ENCODE assay signal across 8 cellular contexts in the genomic region with DNA sequence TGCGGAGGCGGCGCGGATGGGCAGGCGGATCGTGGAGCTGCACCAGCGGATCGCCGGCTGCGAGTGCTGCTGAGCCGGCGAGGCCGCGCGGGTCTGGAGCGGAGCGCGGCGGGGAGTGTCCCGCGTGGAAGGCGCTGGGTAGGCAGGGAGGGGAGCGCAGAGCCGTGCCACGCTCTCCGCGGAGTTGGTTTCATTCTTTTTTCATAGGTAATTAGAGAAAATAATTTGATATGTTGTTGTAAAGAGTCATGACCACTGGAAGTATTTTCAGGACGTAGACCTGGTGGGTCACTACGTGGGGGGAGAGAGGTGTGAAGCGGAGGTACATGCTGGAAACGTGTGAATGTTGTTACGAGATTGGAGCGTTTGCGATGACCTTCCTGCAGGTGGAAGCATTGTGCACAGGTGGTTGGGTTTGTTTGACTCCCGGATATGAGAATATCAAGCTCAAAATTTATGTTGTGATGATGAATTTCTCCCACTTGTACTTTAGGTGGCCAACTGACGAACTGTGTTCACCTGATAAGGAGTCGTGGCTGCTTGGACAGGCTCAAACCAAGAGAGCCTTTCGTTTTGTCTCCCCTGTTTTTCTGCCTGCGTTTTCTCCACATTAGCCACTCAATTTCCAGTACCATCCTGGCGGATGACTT. TPM values are rescaled to one million over a fixed set of nuclear protein-coding genes. Genes with fewer than 3 reads are reported as not detected.
DNase-seq lines count a peak whose midpoint lies in the region; ATAC-seq and TF ChIP-seq lines count a peak whose summit lies in the region.

No MANE protein-coding gene starts in this region.

- intact Hi-C loops in left ventricle myocardium superior (cut with micrococcal nuclease): no loop called here

- ATAC-seq in left ventricle myocardium superior: no peak
- ATAC-seq in HG02981 (IDR thresholded peaks at IDR 0.05; ENCODE audit: unreplicated experiment): peak; percentile 35
- peak; percentile 45 to 49 for ATAC-seq in naive thymus-derived CD8-positive, alpha-beta T cell

- peak overlapping the region; percentile 49 for H3K4me3 ChIP-seq in cardiac muscle cell

- CTCF ChIA-PET in activated CD4-positive, alpha-beta memory T cell treated with anti-CD3 and anti-CD28 coated beads, Interleukin-2, amount 10 ng/mL, durations not matched to agents 7 days and 5 days (lab: Charles Lee): interaction anchor here (0.7 to 6.8 kb wide), 20 partner anchors 9 to 395 kb away, joined by 3 to 180 read pairs (median 6); partner anchors contain the start of genes BLOC1S4, GRPEL1, MAN2B2 and MRFAP1

- peak; percentile 24 to 27 for DNase-seq in cardiac muscle cell (ENCODE audit: low read depth in 1 of 2, low spot score in 1 of 2)
- DNase-seq in left ventricle myocardium superior: no peak
- DNase-seq in NCI-H2196 treated with DMSO at 0.1 percent for 48 hours (lab: John Stamatoyannopoulos, UW; ENCODE audit: unreplicated experiment): peak; percentile 53
- DNase-seq in activated CD4-positive, alpha-beta memory T cell treated with anti-CD3 and anti-CD28 coated beads, Interleukin-2, amount 10 ng/mL, durations not matched to agents 7 days and 5 days: peak; percentile 76
- DNase-seq in endothelial cell (ENCODE audit: low spot score): no peak
- peak in 9 of 10 donors; percentile 56 to 84 (median 69) for DNase-seq in naive thymus-derived CD8-positive, alpha-beta T cell
- DNase-seq in type B pancreatic cell (ENCODE audit: extremely low spot score, unreplicated experiment): no peak

- peak; percentile 25 for TF ChIP-seq CTCF in cardiac muscle cell (IDR thresholded peaks at IDR 0.05; ENCODE audit: low read depth, low read length)
- TF ChIP-seq CTCF in endothelial cell (IDR thresholded peaks at IDR 0.05; ENCODE audit: unreplicated experiment): no peak
- peak; percentile 59 for TF ChIP-seq CTCF in type B pancreatic cell (conservative IDR thresholded peaks at IDR 0.05)

- H3K9me3 Mint-ChIP-seq in activated CD4-positive, alpha-beta memory T cell treated with anti-CD3 and anti-CD28 coated beads, Interleukin-2, amount 10 ng/mL, durations not matched to agents 7 days and 5 days: no peaks in the 10 kb centered on the region
- no peaks in the 10 kb centered on the region for H3K9me3 Mint-ChIP-seq in endothelial cell (ENCODE audit: unreplicated experiment)
- H3K9me3 Mint-ChIP-seq in naive thymus-derived CD8-positive, alpha-beta T cell: peaks cover 0 to 3% (median 0%) of the 10 kb centered on the region in 9 donors
- no peaks in the 10 kb centered on the region for H3K9me3 Mint-ChIP-seq in type B pancreatic cell

- POLR2A ChIA-PET in activated CD4-positive, alpha-beta memory T cell treated with anti-CD3 and anti-CD28 coated beads, Interleukin-2, amount 10 ng/mL, durations not matched to agents 7 days and 5 days (lab: Charles Lee): interaction anchor here (0.6 to 8.1 kb wide), 25 partner anchors 10 to 1290 kb away, joined by 3 to 374 read pairs (median 5); partner anchors contain the start of genes BLOC1S4, GRPEL1, MAN2B2 and MRFAP1
- POLR2A ChIA-PET in naive thymus-derived CD8-positive, alpha-beta T cell (lab: Charles Lee): interaction anchor here (0.6 to 15.2 kb wide), 22 partner anchors 9 to 396 kb away, joined by 3 to 521 read pairs (median 12); partner anchors contain the start of genes BLOC1S4, GRPEL1, KIAA0232 and MAN2B2

- peak overlapping the region; percentile 96 for H3K27ac Mint-ChIP-seq in activated CD4-positive, alpha-beta memory T cell treated with anti-CD3 and anti-CD28 coated beads, Interleukin-2, amount 10 ng/mL, durations not matched to agents 7 days and 5 days
- H3K27ac Mint-ChIP-seq in endothelial cell (ENCODE audit: unreplicated experiment) (peak overlapping the region; percentile 58), type B pancreatic cell (peak overlapping the region; percentile 81)
- H3K27ac Mint-ChIP-seq in naive thymus-derived CD8-positive, alpha-beta T cell: peak overlapping the region; percentile 90 to 99 (median 96)

- H3K27me3 ChIP-seq in cardiac muscle cell: no peaks in the 10 kb centered on the region

- no peaks in the 10 kb centered on the region for H3K36me3 ChIP-seq in cardiac muscle cell

- H3K4me1 ChIP-seq in cardiac muscle cell (ENCODE audit: low read depth): peaks cover 8% of the 10 kb centered on the region

- H3K27ac ChIP-seq in cardiac muscle cell: peak overlapping the region; percentile 18

- H3K4me3 Mint-ChIP-seq in activated CD4-positive, alpha-beta memory T cell treated with anti-CD3 and anti-CD28 coated beads, Interleukin-2, amount 10 ng/mL, durations not matched to agents 7 days and 5 days: peak overlapping the region; percentile 97
- H3K4me3 Mint-ChIP-seq in endothelial cell (ENCODE audit: unreplicated experiment): peak overlapping the region; percentile 95
- H3K4me3 Mint-ChIP-seq in naive thymus-derived CD8-positive, alpha-beta T cell: peak overlapping the region; percentile 78 to 100 (median 96)
- H3K4me3 Mint-ChIP-seq in type B pancreatic cell: peak overlapping the region; percentile 96

- peaks cover 53% of the 10 kb centered on the region for H3K36me3 Mint-ChIP-seq in activated CD4-positive, alpha-beta memory T cell treated with anti-CD3 and anti-CD28 coated beads, Interleukin-2, amount 10 ng/mL, durations not matched to agents 7 days and 5 days (ENCODE audit: low read depth)
- H3K36me3 Mint-ChIP-seq in endothelial cell (ENCODE audit: low read depth, unreplicated experiment): peaks cover 12% of the 10 kb centered on the region
- H3K36me3 Mint-ChIP-seq in naive thymus-derived CD8-positive, alpha-beta T cell: peaks cover 7 to 52% (median 19%) of the 10 kb centered on the region in 3 donors
- H3K36me3 Mint-ChIP-seq in type B pancreatic cell: peaks cover 33% of the 10 kb centered on the region

- H3K27me3 Mint-ChIP-seq in activated CD4-positive, alpha-beta memory T cell treated with anti-CD3 and anti-CD28 coated beads, Interleukin-2, amount 10 ng/mL, durations not matched to agents 7 days and 5 days: no peaks in the 10 kb centered on the region
- H3K27me3 Mint-ChIP-seq in endothelial cell (ENCODE audit: unreplicated experiment): peaks cover 14% of the 10 kb centered on the region
- peaks cover 0 to 6% (median 0%) of the 10 kb centered on the region in 5 donors for H3K27me3 Mint-ChIP-seq in naive thymus-derived CD8-positive, alpha-beta T cell
- H3K27me3 Mint-ChIP-seq in type B pancreatic cell: no peaks in the 10 kb centered on the region

- peaks cover 52% of the 10 kb centered on the region for H3K4me1 Mint-ChIP-seq in activated CD4-positive, alpha-beta memory T cell treated with anti-CD3 and anti-CD28 coated beads, Interleukin-2, amount 10 ng/mL, durations not matched to agents 7 days and 5 days
- H3K4me1 Mint-ChIP-seq in endothelial cell (ENCODE audit: unreplicated experiment): peaks cover 25% of the 10 kb centered on the region
- peaks cover 39 to 65% (median 59%) of the 10 kb centered on the region in 4 donors for H3K4me1 Mint-ChIP-seq in naive thymus-derived CD8-positive, alpha-beta T cell
- H3K4me1 Mint-ChIP-seq in type B pancreatic cell (ENCODE audit: unreplicated experiment): peaks cover 38% of the 10 kb centered on the region

- H3K9me3 ChIP-seq in cardiac muscle cell (ENCODE audit: low read depth): no peaks in the 10 kb centered on the region

RNA-seq across cellular contexts. Expression of gene S100P, which starts 19.1 kb away (rescaled TPM):
- not detected in 2 replicates for total RNA-seq in cardiac muscle cell
- polyA plus RNA-seq in cardiac muscle cell: not detected in 2 replicates
- total RNA-seq in left ventricle myocardium superior: 1.1 TPM
- 100 to 1,000 TPM; 165 to 176 TPM for total RNA-seq in activated CD4-positive, alpha-beta memory T cell treated with anti-CD3 and anti-CD28 coated beads, Interleukin-2, amount 10 ng/mL, durations not matched to agents 7 days and 5 days
- not detected for total RNA-seq in endothelial cell (ENCODE audit: unreplicated experiment)
- total RNA-seq in naive thymus-derived CD8-positive, alpha-beta T cell: 1 to 10 TPM in 1 of 2 experiments, under 1 TPM in 1; 0.39 to 3.0 TPM
- 1 to 10 TPM in 1 of 3 donors, not detected in 2; 3.2 TPM for polyA plus RNA-seq in naive thymus-derived CD8-positive, alpha-beta T cell
- total RNA-seq in type B pancreatic cell (ENCODE audit: low replicate concordance): 58.9 and 80.8 TPM in 2 replicates

RNA-seq across cellular contexts. Expression of gene MRFAP1, which starts 34.1 kb away (rescaled TPM):
- total RNA-seq in cardiac muscle cell: 262 and 291 TPM in 2 replicates
- 315 and 319 TPM in 2 replicates for polyA plus RNA-seq in cardiac muscle cell
- 226 TPM for total RNA-seq in left ventricle myocardium superior
- total RNA-seq in activated CD4-positive, alpha-beta memory T cell treated with anti-CD3 and anti-CD28 coated beads, Interleukin-2, amount 10 ng/mL, durations not matched to agents 7 days and 5 days: 100 to 1,000 TPM; 142 to 144 TPM
- total RNA-seq in endothelial cell (ENCODE audit: unreplicated experiment): 226 TPM
- total RNA-seq in naive thymus-derived CD8-positive, alpha-beta T cell: 100 to 1,000 TPM; 148 to 153 TPM
- 100 to 1,000 TPM; 141 to 186 (median 155) TPM for polyA plus RNA-seq in naive thymus-derived CD8-positive, alpha-beta T cell
- total RNA-seq in type B pancreatic cell (ENCODE audit: low replicate concordance): 234 and 293 TPM in 2 replicates

RNA-seq across cellular contexts. Expression of gene MRFAP1L1, which starts 35.0 kb away (rescaled TPM):
- 82.4 and 112 TPM in 2 replicates for total RNA-seq in cardiac muscle cell
- 73.3 and 76.4 TPM in 2 replicates for polyA plus RNA-seq in cardiac muscle cell
- total RNA-seq in left ventricle myocardium superior: 42.9 TPM
- total RNA-seq in activated CD4-positive, alpha-beta memory T cell treated with anti-CD3 and anti-CD28 coated beads, Interleukin-2, amount 10 ng/mL, durations not matched to agents 7 days and 5 days: 10 to 100 TPM; 81.9 to 83.1 TPM
- 43.0 TPM for total RNA-seq in endothelial cell (ENCODE audit: unreplicated experiment)
- total RNA-seq in naive thymus-derived CD8-positive, alpha-beta T cell: 100 to 1,000 TPM; 123 to 127 TPM
- polyA plus RNA-seq in naive thymus-derived CD8-positive, alpha-beta T cell: 100 to 1,000 TPM; 102 to 124 (median 105) TPM
- 61.3 and 73.0 TPM in 2 replicates for total RNA-seq in type B pancreatic cell (ENCODE audit: low replicate concordance)

RNA-seq across cellular contexts. Expression of gene BLOC1S4, which starts 41.3 kb away (rescaled TPM):
- total RNA-seq in cardiac muscle cell: 48.9 and 52.1 TPM in 2 replicates
- polyA plus RNA-seq in cardiac muscle cell: 53.5 and 55.5 TPM in 2 replicates
- total RNA-seq in left ventricle myocardium superior: 7.3 TPM
- 10 to 100 TPM; 22.9 to 23.2 TPM for total RNA-seq in activated CD4-positive, alpha-beta memory T cell treated with anti-CD3 and anti-CD28 coated beads, Interleukin-2, amount 10 ng/mL, durations not matched to agents 7 days and 5 days
- total RNA-seq in endothelial cell (ENCODE audit: unreplicated experiment): 20.9 TPM
- total RNA-seq in naive thymus-derived CD8-positive, alpha-beta T cell: 10 to 100 TPM; 38.7 to 40.0 TPM
- 10 to 100 TPM; 65.8 to 81.6 (median 75.4) TPM for polyA plus RNA-seq in naive thymus-derived CD8-positive, alpha-beta T cell
- total RNA-seq in type B pancreatic cell (ENCODE audit: low replicate concordance): 19.1 and 21.4 TPM in 2 replicates

Comparison
In these comparisons a context has a peak if more than half of its experiments do, and no peak if none do; other contexts are left out.
1. DNase-seq: peak in cardiac muscle cell (2 of 2), NCI-H2196 treated with DMSO at 0.1 percent for 48 hours (single experiment), activated CD4-positive, alpha-beta memory T cell treated with anti-CD3 and anti-CD28 coated beads, Interleukin-2, amount 10 ng/mL, durations not matched to agents 7 days and 5 days (single experiment) and naive thymus-derived CD8-positive, alpha-beta T cell (9 of 10); none in left ventricle myocardium superior (single experiment), endothelial cell (single experiment) and type B pancreatic cell (single experiment).
2. RNA of gene S100P, which starts 19.1 kb away (total RNA-seq): 165 to 176 TPM in activated CD4-positive, alpha-beta memory T cell treated with anti-CD3 and anti-CD28 coated beads, Interleukin-2, amount 10 ng/mL, durations not matched to agents 7 days and 5 days and 58.9 to 80.8 TPM in type B pancreatic cell; 0.39 to 3.0 TPM in naive thymus-derived CD8-positive, alpha-beta T cell, 1.1 TPM in left ventricle myocardium superior (single experiment), not detected in cardiac muscle cell and not detected in endothelial cell (single experiment); every median in the first group is over 10 times any median in the second.
3. Peak in every context shown above with its lines, with median percentiles within 50 percentile points of each other: H3K27ac Mint-ChIP-seq and H3K4me3 Mint-ChIP-seq.